Comparison of ENCODE assay signal across 6 cellular contexts in genomic region chr11:120095516-120095915, GRCh38. TPM values are rescaled to one million over a fixed set of nuclear protein-coding genes. Genes with fewer than 3 reads are reported as not detected.
"Had no signal": no experiment of that assay in that cellular context is flagged by ENCODE, and none has a peak within 500 bp of the region (broad histone marks: within the 10 kb centered on the region; RNA-seq: fewer than 3 reads in every experiment).

No MANE protein-coding gene starts in this region.

- H3K9me3 Mint-ChIP-seq: H9 had no signal

- H3K4me3 ChIP-seq: GM23248, K562 had no signal

- H3K4me3 Mint-ChIP-seq: H9 had no signal

- H2AFZ ChIP-seq: GM23248 had no signal

- H3K27ac ChIP-seq: GM23248 had no signal

- DNase-seq: GM23248, GOT3, H9, HCEC 1CT, IMR-90 had no signal

- H3K9ac ChIP-seq: GM23248 had no signal

- H3K27ac Mint-ChIP-seq: H9 had no signal

RNA-seq across cellular contexts. Expression of gene TRIM29, which starts 42.4 kb away (rescaled TPM):
- total RNA-seq: GM23248, H9, IMR-90 had no signal
- polyA plus RNA-seq: IMR-90 had no signal
